In genomic region chr6:169200931-169201514, GRCh38 we compare ENCODE assay signal across 23 cellular contexts. TPM values are rescaled to one million over a fixed set of nuclear protein-coding genes. Genes with fewer than 3 reads are reported as not detected.
"Had no signal": no experiment of that assay in that cellular context is flagged by ENCODE, and none has a peak within 500 bp of the region (broad histone marks: within the 10 kb centered on the region; RNA-seq: fewer than 3 reads in every experiment).

No MANE protein-coding gene starts in this region.

- H3K36me3 ChIP-seq: SJSA1 had no signal

- DNase-seq: Kasumi-1, MM.1S, NCI-H1092 treated with DMSO at 0.1 percent for 48 hours, NCI-H1436, NCI-H187, NCI-H2029, NCI-H2081 treated with DMSO at 0.1 percent for 48 hours, NCI-H2171, NCI-H226, NCI-H446, NCI-H510A, NCI-H524 treated with DMSO at 0.1 percent for 48 hours, NCI-H69, NCI-H774, Right ventricle myocardium superior, RPMI8226, SIG-M5 had no signal

- ATAC-seq: K562 had no signal

- H3K4me2 ChIP-seq: KMS-11 had no signal

- H3K4me3 ChIP-seq: K562, SJSA1, SK-N-MC had no signal

- H3K4me1 Mint-ChIP-seq: IgD-negative memory B cell had no signal

- H3K27ac Mint-ChIP-seq: IgD-negative memory B cell had no signal

- H3K4me3 Mint-ChIP-seq: IgD-negative memory B cell had no signal

- H3K9me3 Mint-ChIP-seq: IgD-negative memory B cell had no signal

- H3K27ac ChIP-seq: HL-60, KMS-11, SJSA1, SK-N-MC had no signal

- H3K4me1 ChIP-seq: SJSA1 had no signal

- H3K9ac ChIP-seq: KMS-11 had no signal

- H3K27me3 ChIP-seq: SJSA1 had no signal

RNA-seq across cellular contexts. Expression of gene THBS2, which starts 52.6 kb away (rescaled TPM):
- total RNA-seq: SJSA1 had no signal
